19 cellular contexts compared by ENCODE assay signal in the genomic region with DNA sequence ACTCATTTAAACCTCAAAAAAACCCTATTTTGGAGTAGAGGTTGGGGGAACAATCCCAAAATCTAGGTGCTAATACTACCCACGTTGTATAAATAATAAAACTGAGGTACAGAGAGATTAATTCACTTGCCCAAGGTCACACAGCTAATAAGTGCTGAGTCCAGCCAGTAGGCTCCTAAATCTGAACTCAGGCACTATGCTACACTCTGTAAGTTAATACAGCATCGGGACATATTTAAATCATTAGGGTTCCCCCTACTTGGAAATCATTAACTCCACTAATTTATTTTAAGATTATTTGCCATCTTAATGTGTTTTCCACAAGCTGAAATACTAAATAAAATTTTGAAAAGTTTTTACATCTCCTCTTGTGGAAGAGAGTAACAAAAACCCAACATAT. TPM values are rescaled to one million over a fixed set of nuclear protein-coding genes. Genes with fewer than 3 reads are reported as not detected.
DNase-seq lines count a peak whose midpoint lies in the region; ATAC-seq, FAIRE-seq and TF ChIP-seq lines count a peak whose summit lies in the region.
"Had no signal": no experiment of that assay in that cellular context is flagged by ENCODE, and none has a peak within 500 bp of the region (broad histone marks: within the 10 kb centered on the region; RNA-seq: fewer than 3 reads in every experiment).

No MANE protein-coding gene starts in this region.

- peak overlapping the region in 2 of 3 donors; percentile 94 to 95 for H3K27ac Mint-ChIP-seq in CD4-positive, CD25-positive, alpha-beta regulatory T cell
- H3K27ac Mint-ChIP-seq: T-helper 1 cell treated with Interleukin-12 subunit alpha and Interleukin-12 subunit beta and Interleukin-4 antibody, amounts not matched to agents 30 μg/mL and 1 μg/mL, for 36 hours had no signal

- no peak overlapping the region for H3K23ac ChIP-seq in H1 (ENCODE audit: insufficient read length)

- no peaks in the 10 kb centered on the region for H3K27me3 ChIP-seq in CD4-positive, CD25-positive, alpha-beta regulatory T cell (ENCODE audit: control insufficient read depth, insufficient read depth, low read length)
- H3K27me3 ChIP-seq in H1 (replicated peaks in 1 of 4; ENCODE audit: control insufficient read depth in 3 of 4, extremely low read depth in 1 of 4, insufficient read depth in 3 of 4, low read length in 3 of 4), result no peaks in the 10 kb centered on the region
- H3K27me3 ChIP-seq: brain microvascular endothelial cell, dorsolateral prefrontal cortex, esophagus muscularis mucosa, heart right ventricle, right lobe of liver had no signal

- CTCF ChIA-PET in H1 (lab: Charles Lee; ENCODE audit: partially characterized antibody), result no interaction called here

- FAIRE-seq in GM19239 (lab: Jason Lieb, UNC) (peak; percentile 11), H1 (lab: Jason Lieb, UNC) (no peak)

- H2BK120ac ChIP-seq in H1 (replicated peaks; ENCODE audit: low read depth, low read length), result peak overlapping the region; percentile 90

- no peak overlapping the region for H2AFZ ChIP-seq in H1 (ENCODE audit: low read length)

- H3K4me1 Mint-ChIP-seq in CD4-positive, CD25-positive, alpha-beta regulatory T cell, result peaks cover 56 to 99% (median 83%) of the 10 kb centered on the region in 4 donors

- no peak overlapping the region for H3K14ac ChIP-seq in H1 (ENCODE audit: insufficient read length)

- no peaks in the 10 kb centered on the region for H3K36me3 ChIP-seq in CD4-positive, CD25-positive, alpha-beta regulatory T cell (ENCODE audit: control insufficient read depth, insufficient read depth, low read length)
- peaks cover 0 to 12% (median 6%) of the 10 kb centered on the region in 4 experiments; a peak in 3 of 8 replicates for H3K36me3 ChIP-seq in H1 (ENCODE audit: control insufficient read depth in 2 of 4, insufficient read depth in 4 of 4, low read length in 3 of 4)
- H3K36me3 ChIP-seq: brain microvascular endothelial cell, esophagus muscularis mucosa, heart right ventricle, right lobe of liver had no signal

- H3K4me3 ChIP-seq in CD4-positive, CD25-positive, alpha-beta regulatory T cell (ENCODE audit: low read depth, low read length), result peak overlapping the region; percentile 51
- peak overlapping the region in 1 of 4 experiments; percentile 21; a peak in 1 of 8 replicates for H3K4me3 ChIP-seq in H1 (ENCODE audit: extremely low read depth in 1 of 4, insufficient read depth in 2 of 4, low read depth in 3 of 4, low read length in 4 of 4)
- H3K4me3 ChIP-seq: dorsolateral prefrontal cortex, esophagus muscularis mucosa, heart right ventricle, right lobe of liver had no signal

- H4K91ac ChIP-seq in H1 (replicated peaks; ENCODE audit: insufficient read length, low read length), result no peak overlapping the region

- no peak overlapping the region for H3K4ac ChIP-seq in H1 (replicated peaks; ENCODE audit: insufficient read length, low read depth, low read length)

- no peak overlapping the region for H2BK15ac ChIP-seq in H1 (ENCODE audit: low read length)

- no peak overlapping the region for H4K5ac ChIP-seq in H1 (ENCODE audit: insufficient read length, low read depth, low read length)

- no peak overlapping the region for H3K56ac ChIP-seq in H1 (replicated peaks; ENCODE audit: insufficient read length, low read depth, low read length)

- POLR2A ChIA-PET in H1 (lab: Charles Lee; ENCODE audit: partially characterized antibody), result no interaction called here

- H3K9ac ChIP-seq in H1 (replicated peaks in 1 of 4; ENCODE audit: extremely low read depth in 1 of 4, low read depth in 3 of 4, low read length in 3 of 4), result no peak overlapping the region

- peak overlapping the region in 1 of 2 experiments; percentile 58; a peak in 3 of 4 replicates for H3K4me2 ChIP-seq in H1 (ENCODE audit: insufficient read depth in 1 of 2, low read depth in 2 of 2, low read length in 2 of 2)

- H3K18ac ChIP-seq in H1 (ENCODE audit: extremely low read depth, low read length), result no peak overlapping the region

- no peak for DNase-seq in CD4-positive, CD25-positive, alpha-beta regulatory T cell
- DNase-seq in GM19239 (ENCODE audit: insufficient read length, low spot score) (no peak), H1 (ENCODE audit: low read depth in 1 of 2, low spot score in 2 of 2) (no peak), NOMO-1 treated with dmso at 0.1 percent for 144 hours (lab: John Stamatoyannopoulos, UW; ENCODE audit: unreplicated experiment) (no peak), iPS-NIHi11 (ENCODE audit: low spot score) (no peak)
- DNase-seq: activated naive CD4-positive, alpha-beta T cell treated with anti-CD3 and anti-CD28 coated beads, Interleukin-2, amount 50 U/mL, for 16 hours; brain microvascular endothelial cell; dorsolateral prefrontal cortex; GDM1; heart right ventricle; NCI-H187 treated with DMSO at 0.1 percent for 48 hours; NCI-H446; right lobe of liver; substantia nigra had no signal

- no peaks in the 10 kb centered on the region for H4K20me1 ChIP-seq in H1 (replicated peaks in 1 of 2; ENCODE audit: control insufficient read depth in 1 of 2, insufficient read depth in 2 of 2, low read length in 2 of 2)

- H3K9me3 ChIP-seq in CD4-positive, CD25-positive, alpha-beta regulatory T cell (ENCODE audit: control insufficient read depth in 2 of 2, low read length in 2 of 2), result no peaks in the 10 kb centered on the region
- peaks cover 14 to 23% of the 10 kb centered on the region in 2 experiments for H3K9me3 ChIP-seq in H1 (ENCODE audit: insufficient read depth in 2 of 2, low read depth in 1 of 2, low read length in 1 of 2)
- H3K9me3 ChIP-seq: esophagus muscularis mucosa, right lobe of liver had no signal

- H3K79me1 ChIP-seq in H1 (ENCODE audit: low read depth, low read length), result no peaks in the 10 kb centered on the region

- TF ChIP-seq POLR2A in H1 (IDR thresholded peaks at IDR 0.05; ENCODE audit: control extremely low read depth in 1 of 2, low read depth in 2 of 2, low read length in 2 of 2) (no peak), GM18505 (IDR thresholded peaks at IDR 0.05; ENCODE audit: borderline replicate concordance, extremely low read depth, insufficient read depth, insufficient read length) (no peak)

- no peak for TF ChIP-seq CTCF in H1 (IDR thresholded peaks at IDR 0.05; ENCODE audit: control extremely low read depth in 1 of 3, insufficient read depth in 1 of 3, low read depth in 1 of 3, low read length in 3 of 3)

- TF ChIP-seq RAD21 in H1 (IDR thresholded peaks at IDR 0.05 in 1 of 2, conservative IDR thresholded peaks at IDR 0.05 in 1 of 2; ENCODE audit: low read depth in 2 of 2, low read length in 2 of 2), result no peak

- no peaks in the 10 kb centered on the region for H3K27me3 Mint-ChIP-seq in CD4-positive, CD25-positive, alpha-beta regulatory T cell

- H2BK5ac ChIP-seq in H1 (ENCODE audit: low read depth, low read length), result no peak overlapping the region

- no peak overlapping the region for H2AK5ac ChIP-seq in H1 (ENCODE audit: low read depth, low read length)

- no peak for TF ChIP-seq EP300 in H1 (IDR thresholded peaks at IDR 0.05; ENCODE audit: borderline replicate concordance in 1 of 2, low read depth in 2 of 2, low read length in 2 of 2)

- H2BK20ac ChIP-seq in H1 (ENCODE audit: low read length), result 0 out of 2 replicates have a peak overlapping the region, but pooled peaks have one; percentile 73

- ATAC-seq in CD4-positive, CD25-positive, alpha-beta regulatory T cell (ENCODE audit: low read depth in 2 of 2), result no peak
- ATAC-seq in HG03378 (IDR thresholded peaks at IDR 0.05; ENCODE audit: unreplicated experiment) (peak; percentile 36), GM21367 (IDR thresholded peaks at IDR 0.05; ENCODE audit: unreplicated experiment) (no peak), GM18505 (IDR thresholded peaks at IDR 0.05; ENCODE audit: unreplicated experiment) (no peak)

- no peak overlapping the region for H2BK12ac ChIP-seq in H1 (ENCODE audit: low read depth, low read length)

- H3K4me3 Mint-ChIP-seq in CD4-positive, CD25-positive, alpha-beta regulatory T cell, result peak overlapping the region in 1 of 4 donors; percentile 31
- H3K4me3 Mint-ChIP-seq: T-helper 1 cell treated with Interleukin-12 subunit alpha and Interleukin-12 subunit beta and Interleukin-4 antibody, amounts not matched to agents 30 μg/mL and 1 μg/mL, for 36 hours had no signal

- H3K27ac ChIP-seq in CD4-positive, CD25-positive, alpha-beta regulatory T cell (ENCODE audit: insufficient read depth, low read length, poor library complexity, severe bottlenecking), result peak overlapping the region; percentile 51
- peak overlapping the region; percentile 18; the same call in 1 of the 2 replicates for H3K27ac ChIP-seq in H1 (ENCODE audit: low read depth, low read length)
- H3K27ac ChIP-seq: brain microvascular endothelial cell, esophagus muscularis mucosa, heart right ventricle, right lobe of liver had no signal

- peaks cover 23 to 79% of the 10 kb centered on the region in 2 experiments; a peak in 3 of 4 replicates for H3K79me2 ChIP-seq in H1 (ENCODE audit: control insufficient read depth in 1 of 2, insufficient read depth in 2 of 2, low read length in 2 of 2)

- peaks cover 89% of the 10 kb centered on the region for H3K4me1 ChIP-seq in CD4-positive, CD25-positive, alpha-beta regulatory T cell (ENCODE audit: control insufficient read depth, insufficient read depth, low read length, poor library complexity, severe bottlenecking)
- peaks cover 3 to 14% (median 12%) of the 10 kb centered on the region in 4 experiments; a peak in 6 of 7 replicates for H3K4me1 ChIP-seq in H1 (replicated peaks in 1 of 4; ENCODE audit: control insufficient read depth in 3 of 4, insufficient read depth in 4 of 4, low read length in 3 of 4)

- WGBS in H1 (ENCODE audit: extremely low coverage in 1 of 2, insufficient coverage in 1 of 2, insufficient read length in 1 of 2, insufficient replicate concordance in 2 of 2, low coverage in 1 of 2, low lambda C conversion rate in 2 of 2, missing lambda C conversion rate in 1 of 2), 2 experiments, result 38% methylated on average over 2 of the region's 2 CpGs; no CpG with 5 or more reads in 1 of the 2 experiments

- no peak overlapping the region for H4K8ac ChIP-seq in H1 (ENCODE audit: extremely low read depth, insufficient read depth, low read length)

- no peaks in the 10 kb centered on the region for H3K9me3 Mint-ChIP-seq in CD4-positive, CD25-positive, alpha-beta regulatory T cell
- H3K9me3 Mint-ChIP-seq: T-helper 1 cell treated with Interleukin-12 subunit alpha and Interleukin-12 subunit beta and Interleukin-4 antibody, amounts not matched to agents 30 μg/mL and 1 μg/mL, for 36 hours had no signal

- peaks cover 3% of the 10 kb centered on the region for H3K36me3 Mint-ChIP-seq in CD4-positive, CD25-positive, alpha-beta regulatory T cell

- H3K23me2 ChIP-seq in H1 (ENCODE audit: low read depth, low read length), result 0 out of 2 replicates have a peak, but pooled peaks cover 2% of the 10 kb centered on the region

RNA-seq across cellular contexts. Expression of a gene that starts 24.2 kb away (rescaled TPM):
- 156 TPM for total RNA-seq in CD4-positive, CD25-positive, alpha-beta regulatory T cell
- polyA plus RNA-seq in CD4-positive, CD25-positive, alpha-beta regulatory T cell, result 10 to 100 TPM; 41.3 to 68.8 (median 49.1) TPM
- total RNA-seq in H1 (2021; fragmentation: NEBNext Ultra II Directional; extraction: Animal tissue kit (Norgen Biotek cat#: 25700)), result 57.1 and 60.9 TPM in 2 replicates
- 11.3 and 19.0 TPM in 2 replicates for polyA plus RNA-seq in H1 (2011; rRNA removed)
- 15.7 TPM for polyA plus RNA-seq in H1 (2011; cell fraction: cytosol; rRNA removed)
- 6.1 TPM for polyA plus RNA-seq in H1 (2011; cell fraction: nucleus; rRNA removed)
- 23.3 to 36.7 TPM (median 27.5 TPM) in 4 replicates for polyA plus RNA-seq in H1 (2012, experiment 1 of 2)
- 13.8 TPM for polyA plus RNA-seq in H1 (2012, experiment 2 of 2)
- 19.9 TPM for polyA plus RNA-seq in H1 (2013, experiment 1 of 2)
- polyA plus RNA-seq in H1 (2013, experiment 2 of 2), result 21.7 TPM
- 28.9 and 34.6 TPM in 2 replicates for polyA minus RNA-seq in H1 (2011; rRNA and poly(A)+ RNA removed)
- 22.9 TPM for polyA minus RNA-seq in H1 (2011; cell fraction: cytosol; rRNA and poly(A)+ RNA removed)
- 29.0 TPM for polyA minus RNA-seq in H1 (2011; cell fraction: nucleus; rRNA and poly(A)+ RNA removed)
